ENCODE assay signal across 8 cellular contexts in the genomic region with DNA sequence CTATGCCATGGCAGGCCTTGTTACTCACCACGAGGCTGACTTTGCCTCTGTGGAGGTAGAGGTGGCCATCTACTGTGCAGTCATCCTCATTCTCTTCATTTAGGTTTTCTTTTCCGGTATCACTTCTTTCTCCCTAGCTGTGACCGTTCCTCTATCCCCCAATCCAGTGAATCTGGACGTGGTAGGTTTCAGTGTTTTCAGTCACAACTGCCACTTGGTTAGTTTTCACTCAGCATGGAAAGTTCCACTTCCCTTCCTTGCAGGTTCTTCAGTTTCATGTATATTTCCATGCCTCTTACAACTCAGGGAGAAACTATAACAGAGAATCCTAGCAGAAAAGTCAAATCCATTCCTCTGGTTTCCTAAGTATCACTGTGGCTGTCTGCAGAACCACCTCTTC. TPM values are rescaled to one million over a fixed set of nuclear protein-coding genes. Genes with fewer than 3 reads are reported as not detected.
DNase-seq lines count a peak whose midpoint lies in the region; TF ChIP-seq lines count a peak whose summit lies in the region.
"Had no signal": no experiment of that assay in that cellular context is flagged by ENCODE, and none has a peak within 500 bp of the region (broad histone marks: within the 10 kb centered on the region; RNA-seq: fewer than 3 reads in every experiment).

No MANE protein-coding gene starts in this region.

- 0 out of 2 replicates have a peak overlapping the region, but pooled peaks have one; percentile 4 for H3K4me3 ChIP-seq in HUES64 (ENCODE audit: low read length)

- CTCF ChIA-PET in Calu3 (lab: Charles Lee) = interaction anchor here (0.6 kb wide), 1 partner anchor 96 kb away, joined by 3 read pairs; no protein-coding TSS in a partner anchor

- H3K27ac ChIP-seq in HUES64 (ENCODE audit: low read depth, low read length) = no peak overlapping the region
- H3K27ac ChIP-seq: WERI-Rb-1 had no signal

- DNase-seq in Calu3 = no peak
- DNase-seq in activated T-helper 2 cell treated with anti-CD3 and anti-CD28 coated beads, Interferon-gamma antibody, Interleukin-2, Interleukin-4, amounts not matched to agents 10 μg/mL and 5 μg/mL and 100 μg/mL, durations not matched to agents 14 hours and 24 hours and 36 hours (ENCODE audit: low spot score) = no peak
- no peak for DNase-seq in kidney tubule cell (ENCODE audit: low spot score)
- no peak for DNase-seq in NCI-H510A (lab: John Stamatoyannopoulos, UW)
- no peak for DNase-seq in NCI-H128 (lab: John Stamatoyannopoulos, UW; ENCODE audit: unreplicated experiment)
- DNase-seq: WERI-Rb-1 had no signal

- H3K27ac Mint-ChIP-seq in Calu3 (ENCODE audit: unreplicated experiment) (peak overlapping the region; percentile 94), nephron (peak overlapping the region; percentile 88 to 98 (median 98))
- peak overlapping the region; percentile 86 for H3K27ac Mint-ChIP-seq in activated T-helper 2 cell treated with anti-CD3 and anti-CD28 coated beads, Interferon-gamma antibody, Interleukin-2, Interleukin-4, amounts not matched to agents 10 μg/mL and 5 μg/mL and 100 μg/mL, durations not matched to agents 14 hours and 24 hours and 36 hours

- WGBS in HUES64 = 87% methylated on average over 4 of the region's 4 CpGs

- peaks cover 49% of the 10 kb centered on the region for H3K36me3 ChIP-seq in HUES64 (ENCODE audit: insufficient read depth, low read length)

- H3K4me1 ChIP-seq in HUES64 (ENCODE audit: insufficient read depth, low read length) = peaks cover 25% of the 10 kb centered on the region

- no TSS peak for BruUV-seq in Calu3 (replicated peaks; lab: Mats Ljungman, UMichigan)

- H3K27me3 ChIP-seq in HUES64 (ENCODE audit: insufficient read depth, low read length) = no peaks in the 10 kb centered on the region

- H3K4me1 Mint-ChIP-seq in Calu3 (ENCODE audit: low read depth, unreplicated experiment) (peaks cover 62% of the 10 kb centered on the region), nephron (peaks cover 74% of the 10 kb centered on the region)
- peaks cover 74% of the 10 kb centered on the region for H3K4me1 Mint-ChIP-seq in activated T-helper 2 cell treated with anti-CD3 and anti-CD28 coated beads, Interferon-gamma antibody, Interleukin-2, Interleukin-4, amounts not matched to agents 10 μg/mL and 5 μg/mL and 100 μg/mL, durations not matched to agents 14 hours and 24 hours and 36 hours (ENCODE audit: low read depth)

- H3K4me3 Mint-ChIP-seq in Calu3 (ENCODE audit: low read depth, unreplicated experiment) = peak overlapping the region; percentile 85
- H3K4me3 Mint-ChIP-seq in activated T-helper 2 cell treated with anti-CD3 and anti-CD28 coated beads, Interferon-gamma antibody, Interleukin-2, Interleukin-4, amounts not matched to agents 10 μg/mL and 5 μg/mL and 100 μg/mL, durations not matched to agents 14 hours and 24 hours and 36 hours (ENCODE audit: low read depth) = peak overlapping the region; percentile 89
- peak overlapping the region; percentile 90 to 97 (median 95) for H3K4me3 Mint-ChIP-seq in nephron

- H3K9me3 Mint-ChIP-seq in Calu3 (ENCODE audit: low read depth, unreplicated experiment) (no peaks in the 10 kb centered on the region), nephron (no peaks in the 10 kb centered on the region)
- no peaks in the 10 kb centered on the region for H3K9me3 Mint-ChIP-seq in activated T-helper 2 cell treated with anti-CD3 and anti-CD28 coated beads, Interferon-gamma antibody, Interleukin-2, Interleukin-4, amounts not matched to agents 10 μg/mL and 5 μg/mL and 100 μg/mL, durations not matched to agents 14 hours and 24 hours and 36 hours

- intact Hi-C loops in Calu3 (cut with micrococcal nuclease; ENCODE audit: unreplicated experiment) = no loop called here
- intact Hi-C loops in activated T-helper 2 cell treated with anti-CD3 and anti-CD28 coated beads, Interferon-gamma antibody, Interleukin-2, Interleukin-4, amounts not matched to agents 10 μg/mL and 5 μg/mL and 100 μg/mL, durations not matched to agents 14 hours and 24 hours and 36 hours (cut with micrococcal nuclease) = loop anchor here (2.0 to 5.0 kb wide), 3 partner anchors 31 to 191 kb away; partner anchors contain the start of genes ASPHD2 and TFIP11

- H3K36me3 Mint-ChIP-seq in Calu3 (ENCODE audit: insufficient read depth, unreplicated experiment) (peaks cover 51% of the 10 kb centered on the region), nephron (ENCODE audit: low read depth) (peaks cover 23% of the 10 kb centered on the region)
- H3K36me3 Mint-ChIP-seq in activated T-helper 2 cell treated with anti-CD3 and anti-CD28 coated beads, Interferon-gamma antibody, Interleukin-2, Interleukin-4, amounts not matched to agents 10 μg/mL and 5 μg/mL and 100 μg/mL, durations not matched to agents 14 hours and 24 hours and 36 hours (ENCODE audit: low read depth) = peaks cover 44% of the 10 kb centered on the region

- no peaks in the 10 kb centered on the region for H3K27me3 Mint-ChIP-seq in Calu3 (ENCODE audit: unreplicated experiment)
- no peaks in the 10 kb centered on the region for H3K27me3 Mint-ChIP-seq in activated T-helper 2 cell treated with anti-CD3 and anti-CD28 coated beads, Interferon-gamma antibody, Interleukin-2, Interleukin-4, amounts not matched to agents 10 μg/mL and 5 μg/mL and 100 μg/mL, durations not matched to agents 14 hours and 24 hours and 36 hours (ENCODE audit: low read depth)
- H3K27me3 Mint-ChIP-seq in nephron (ENCODE audit: low read depth) = no peaks in the 10 kb centered on the region

- no peaks in the 10 kb centered on the region for H3K9me3 ChIP-seq in HUES64 (ENCODE audit: insufficient read depth, low read depth, low read length)

- no peak for TF ChIP-seq CTCF in Calu3 (IDR thresholded peaks at IDR 0.05; ENCODE audit: unreplicated experiment)
- no peak for TF ChIP-seq CTCF in nephron (IDR thresholded peaks at IDR 0.05; ENCODE audit: unreplicated experiment in 3 of 3)

- H3K9ac ChIP-seq in HUES64 (ENCODE audit: low read depth, low read length) = no peak overlapping the region

RNA-seq across cellular contexts. Expression of gene HPS4, which starts 1.9 kb away (rescaled TPM):
- 40.7 and 41.9 TPM in 2 replicates for total RNA-seq in Calu3 (2022)
- polyA plus RNA-seq in HUES64 (2013, experiment 1 of 2) = 23.6 TPM
- 24.5 TPM for polyA plus RNA-seq in HUES64 (2013, experiment 2 of 2)
- 39.0 and 39.4 TPM in 2 replicates for total RNA-seq in activated T-helper 2 cell treated with anti-CD3 and anti-CD28 coated beads, Interferon-gamma antibody, Interleukin-2, Interleukin-4, amounts not matched to agents 10 μg/mL and 5 μg/mL and 100 μg/mL, durations not matched to agents 14 hours and 24 hours and 36 hours

RNA-seq across cellular contexts. Expression of gene SRRD, which starts 2.0 kb away (rescaled TPM):
- 22.8 and 25.6 TPM in 2 replicates for total RNA-seq in Calu3 (2022)
- 26.1 TPM for polyA plus RNA-seq in HUES64 (2013, experiment 1 of 2)
- polyA plus RNA-seq in HUES64 (2013, experiment 2 of 2) = 19.8 TPM
- total RNA-seq in activated T-helper 2 cell treated with anti-CD3 and anti-CD28 coated beads, Interferon-gamma antibody, Interleukin-2, Interleukin-4, amounts not matched to agents 10 μg/mL and 5 μg/mL and 100 μg/mL, durations not matched to agents 14 hours and 24 hours and 36 hours = 21.6 and 23.0 TPM in 2 replicates

RNA-seq across cellular contexts. Expression of gene TFIP11, which starts 30.6 kb away (rescaled TPM):
- 39.8 and 40.8 TPM in 2 replicates for total RNA-seq in Calu3 (2022)
- polyA plus RNA-seq in HUES64 (2013, experiment 1 of 2) = 17.7 TPM
- polyA plus RNA-seq in HUES64 (2013, experiment 2 of 2) = 17.1 TPM
- total RNA-seq in activated T-helper 2 cell treated with anti-CD3 and anti-CD28 coated beads, Interferon-gamma antibody, Interleukin-2, Interleukin-4, amounts not matched to agents 10 μg/mL and 5 μg/mL and 100 μg/mL, durations not matched to agents 14 hours and 24 hours and 36 hours = 49.7 and 55.0 TPM in 2 replicates

RNA-seq across cellular contexts. Expression of gene ASPHD2, which starts 52.6 kb away (rescaled TPM):
- 0.40 and 0.71 TPM in 2 replicates for total RNA-seq in Calu3 (2022)
- 6.9 TPM for polyA plus RNA-seq in HUES64 (2013, experiment 1 of 2)
- polyA plus RNA-seq in HUES64 (2013, experiment 2 of 2) = 9.3 TPM
- 14.2 and 14.5 TPM in 2 replicates for total RNA-seq in activated T-helper 2 cell treated with anti-CD3 and anti-CD28 coated beads, Interferon-gamma antibody, Interleukin-2, Interleukin-4, amounts not matched to agents 10 μg/mL and 5 μg/mL and 100 μg/mL, durations not matched to agents 14 hours and 24 hours and 36 hours
